11 cellular contexts compared by ENCODE assay signal in genomic region chr1:213326666-213327317, GRCh38.
DNase-seq lines count a peak whose midpoint lies in the region; ATAC-seq and TF ChIP-seq lines count a peak whose summit lies in the region.
"Had no signal": no experiment of that assay in that cellular context is flagged by ENCODE, and none has a peak within 500 bp of the region (broad histone marks: within the 10 kb centered on the region; RNA-seq: fewer than 3 reads in every experiment).

No MANE protein-coding gene starts in this region.

- H3K4me3 ChIP-seq in HEK293 (ENCODE audit: low read depth, low read length) (no peak overlapping the region), WERI-Rb-1 (ENCODE audit: low read depth, low read length) (no peak overlapping the region)
- H3K4me3 ChIP-seq: uterus had no signal

- H3K27ac ChIP-seq in HEK293 (ENCODE audit: extremely low read depth, low read depth, low read length): no peak overlapping the region
- no peak overlapping the region for H3K27ac ChIP-seq in WERI-Rb-1
- H3K27ac ChIP-seq: uterus had no signal

- peak; percentile 21 for DNase-seq in A172 (ENCODE audit: low spot score)
- peak; percentile 3 for DNase-seq in amniotic stem cell (lab: John Stamatoyannopoulos, UW)
- peak; percentile 52 for DNase-seq in left ventricle myocardium superior
- no peak for DNase-seq in WERI-Rb-1
- DNase-seq in SHP77 treated with DMSO at 0.1 percent for 48 hours (lab: John Stamatoyannopoulos, UW): no peak
- DNase-seq: naive thymus-derived CD4-positive, alpha-beta T cell; NCI-H82 had no signal

- CTCF ChIA-PET in HEK293 (lab: Yijun Ruan, JAX): interaction anchor here (0.6 kb wide), 1 partner anchor 834 kb away, joined by 3 read pairs; no protein-coding TSS in a partner anchor

- POLR2A ChIA-PET in HEK293 (lab: Yijun Ruan, JAX): no interaction called here

- no peaks in the 10 kb centered on the region for H3K4me1 ChIP-seq in HEK293 (ENCODE audit: control insufficient read depth, insufficient read depth, low read length)
- H3K4me1 ChIP-seq: uterus had no signal

- intact Hi-C loops in left ventricle myocardium superior (cut with micrococcal nuclease): no loop called here

- ATAC-seq in left ventricle myocardium superior (peak; percentile 76), HG02610 (IDR thresholded peaks at IDR 0.05; ENCODE audit: unreplicated experiment) (no peak), HG03354 (IDR thresholded peaks at IDR 0.05; ENCODE audit: poor library complexity, severe bottlenecking, unreplicated experiment) (no peak)

- no peaks in the 10 kb centered on the region for H3K9me3 ChIP-seq in HEK293 (ENCODE audit: control insufficient read depth, insufficient read depth, low read depth, low read length)
- no peaks in the 10 kb centered on the region for H3K9me3 ChIP-seq in WERI-Rb-1 (ENCODE audit: severe bottlenecking)
- H3K9me3 ChIP-seq: uterus had no signal

- peaks cover 9% of the 10 kb centered on the region for H3K27me3 ChIP-seq in WERI-Rb-1 (ENCODE audit: insufficient read depth, low read depth, severe bottlenecking)
- H3K27me3 ChIP-seq: uterus had no signal

- no peak for TF ChIP-seq CTCF in HEK293 (tag by site-specific recombination; IDR thresholded peaks at IDR 0.05)
- TF ChIP-seq CTCF in WERI-Rb-1 (IDR thresholded peaks at IDR 0.05; ENCODE audit: low read depth, low read length): no peak

- no peaks in the 10 kb centered on the region for H3K36me3 ChIP-seq in HEK293 (ENCODE audit: control insufficient read depth in 2 of 2, insufficient read depth in 1 of 2, low read length in 2 of 2)
- H3K36me3 ChIP-seq in WERI-Rb-1: no peaks in the 10 kb centered on the region
- H3K36me3 ChIP-seq: uterus had no signal

TF ChIP-seq in HEK293, 187 proteins besides CTCF, POLR2A, EP300 and RAD21:
- TF ChIP-seq ZNF10 (tag by site-specific recombination; IDR thresholded peaks at IDR 0.05) (no peak), ZNF157 (tag by site-specific recombination; IDR thresholded peaks at IDR 0.05) (no peak), ZFHX2 (tag by site-specific recombination; conservative IDR thresholded peaks at IDR 0.05) (0 out of 2 replicates have a peak, but pooled peaks have one; percentile 17)

Comparison
In these comparisons a context has a peak if more than half of its experiments do, and no peak if none do; other contexts are left out.
1. DNase-seq: peak in A172 (single experiment), amniotic stem cell (single experiment) and left ventricle myocardium superior (single experiment); none in WERI-Rb-1 (single experiment) and SHP77 treated with DMSO at 0.1 percent for 48 hours (single experiment).